Comparison of ENCODE assay signal across 1 cellular context in genomic region chr1:91803847-91804545, GRCh38.
TF ChIP-seq lines count a peak whose summit lies in the region.

No MANE protein-coding gene starts in this region.

TF ChIP-seq in SK-N-SH treated with all-trans-retinoic acid at 6 μM for 48 hours, 23 proteins besides CTCF, POLR2A, EP300 and RAD21 (continued from another document):
- TF ChIP-seq CSRNP3 (CRISPR knock-in tag; IDR thresholded peaks at IDR 0.05) (no peak), PPARA (CRISPR knock-in tag; IDR thresholded peaks at IDR 0.05; ENCODE audit: borderline replicate concordance) (no peak), ZC3H10 (CRISPR knock-in tag; IDR thresholded peaks at IDR 0.05) (no peak), CSDC2 (CRISPR knock-in tag; IDR thresholded peaks at IDR 0.05) (no peak), TOX (CRISPR knock-in tag; IDR thresholded peaks at IDR 0.05; ENCODE audit: borderline replicate concordance) (no peak), TCF4 (CRISPR knock-in tag; IDR thresholded peaks at IDR 0.05; ENCODE audit: borderline replicate concordance) (no peak)
- TF ChIP-seq, protein P1, sequence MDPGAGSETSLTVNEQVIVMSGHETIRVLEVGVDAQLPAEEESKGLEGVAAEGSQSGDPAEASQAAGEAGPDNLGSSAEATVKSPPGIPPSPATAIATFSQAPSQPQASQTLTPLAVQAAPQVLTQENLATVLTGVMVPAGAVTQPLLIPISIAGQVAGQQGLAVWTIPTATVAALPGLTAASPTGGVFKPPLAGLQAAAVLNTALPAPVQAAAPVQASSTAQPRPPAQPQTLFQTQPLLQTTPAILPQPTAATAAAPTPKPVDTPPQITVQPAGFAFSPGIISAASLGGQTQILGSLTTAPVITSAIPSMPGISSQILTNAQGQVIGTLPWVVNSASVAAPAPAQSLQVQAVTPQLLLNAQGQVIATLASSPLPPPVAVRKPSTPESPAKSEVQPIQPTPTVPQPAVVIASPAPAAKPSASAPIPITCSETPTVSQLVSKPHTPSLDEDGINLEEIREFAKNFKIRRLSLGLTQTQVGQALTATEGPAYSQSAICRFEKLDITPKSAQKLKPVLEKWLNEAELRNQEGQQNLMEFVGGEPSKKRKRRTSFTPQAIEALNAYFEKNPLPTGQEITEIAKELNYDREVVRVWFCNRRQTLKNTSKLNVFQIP (CRISPR knock-in tag; IDR thresholded peaks at IDR 0.05; ENCODE audit: borderline replicate concordance, low read depth), result no peak
